Comparison of ENCODE assay signal across 14 cellular contexts in the genomic region with DNA sequence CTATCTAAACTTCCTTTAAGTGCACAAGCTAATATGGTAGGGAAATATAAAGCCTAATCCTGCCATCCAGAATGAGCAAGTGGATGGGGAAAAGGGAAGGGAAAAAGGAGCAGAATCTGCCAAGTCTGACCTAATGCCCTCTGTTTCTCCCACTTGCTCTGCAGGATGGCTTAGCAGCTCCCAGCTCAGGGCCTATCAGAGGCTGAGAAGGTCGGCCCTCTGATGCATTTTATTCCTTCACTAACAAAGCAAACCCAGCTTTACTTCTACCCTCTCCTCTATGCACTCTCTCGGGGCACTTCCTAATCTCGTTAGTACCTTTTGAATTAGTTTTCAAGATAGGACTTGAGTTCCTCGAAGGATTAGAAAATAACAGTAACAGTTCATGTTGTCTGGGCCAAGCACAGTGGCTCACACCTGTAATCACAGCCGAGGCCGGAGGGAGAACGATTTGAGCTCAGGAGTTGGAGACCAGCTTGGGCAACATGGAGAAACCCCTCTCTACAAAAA. TPM values are rescaled to one million over a fixed set of nuclear protein-coding genes. Genes with fewer than 3 reads are reported as not detected.
A peak's percentile ranks its signal among the peaks of the same experiment; 100 is the strongest.
DNase-seq lines count a peak whose midpoint lies in the region; ATAC-seq, FAIRE-seq and TF ChIP-seq lines count a peak whose summit lies in the region.
"Had no signal": no experiment of that assay in that cellular context is flagged by ENCODE, and none has a peak within 500 bp of the region (broad histone marks: within the 10 kb centered on the region; RNA-seq: fewer than 3 reads in every experiment).

No MANE protein-coding gene starts in this region.

- H3K23ac ChIP-seq in IMR-90 (ENCODE audit: low read depth, low read length) (no peak overlapping the region), H1 (ENCODE audit: insufficient read length) (no peak overlapping the region)

- dilution Hi-C loops in IMR-90 (cut with HindIII; ENCODE audit: low sequenced_read_pairs, unreplicated experiment) = no loop called here

- no peak for TF ChIP-seq POLR2A in IMR-90 (IDR thresholded peaks at IDR 0.05; ENCODE audit: low read depth, low read length)
- no peak for TF ChIP-seq POLR2A in H1 (IDR thresholded peaks at IDR 0.05; ENCODE audit: control extremely low read depth in 1 of 2, low read depth in 2 of 2, low read length in 2 of 2)

- H3K18ac ChIP-seq in IMR-90 (ENCODE audit: low read depth, low read length) (peak overlapping the region; percentile 1; the same call in 1 of the 2 replicates), H1 (ENCODE audit: extremely low read depth, low read length) (no peak overlapping the region)

- H3K9ac ChIP-seq in IMR-90 (ENCODE audit: low read depth, low read length) (no peak overlapping the region), H1 (replicated peaks in 1 of 4; ENCODE audit: extremely low read depth in 1 of 4, low read depth in 3 of 4, low read length in 3 of 4) (no peak overlapping the region)

- BruUV-seq in IMR-90 (replicated peaks; lab: Mats Ljungman, UMichigan) (no TSS peak), A673 (replicated peaks; lab: Mats Ljungman, UMichigan) (no TSS peak)

- no peaks in the 10 kb centered on the region for H3K79me2 ChIP-seq in H1 (ENCODE audit: control insufficient read depth in 1 of 2, insufficient read depth in 2 of 2, low read length in 2 of 2)

- TF ChIP-seq RAD21 in IMR-90 (IDR thresholded peaks at IDR 0.05; ENCODE audit: low read length) (no peak), H1 (IDR thresholded peaks at IDR 0.05 in 1 of 2, conservative IDR thresholded peaks at IDR 0.05 in 1 of 2; ENCODE audit: low read depth in 2 of 2, low read length in 2 of 2) (no peak)

- peak overlapping the region in 1 of 2 experiments; percentile 66; a peak in 1 of 4 replicates for H4K8ac ChIP-seq in IMR-90 (ENCODE audit: low read depth in 2 of 2, low read length in 2 of 2)
- H4K8ac ChIP-seq in H1 (ENCODE audit: extremely low read depth, insufficient read depth, low read length) = no peak overlapping the region; the same call in 1 of the 2 replicates

- no peaks in the 10 kb centered on the region for H3K23me2 ChIP-seq in H1 (ENCODE audit: low read depth, low read length)

- no peaks in the 10 kb centered on the region for H3K9me1 ChIP-seq in IMR-90 (ENCODE audit: insufficient read depth, low read length)

- H3K36me3 ChIP-seq in IMR-90 (ENCODE audit: control insufficient read depth, insufficient read depth, low read length) = 0 out of 2 replicates have a peak, but pooled peaks cover 1% of the 10 kb centered on the region
- H3K36me3 ChIP-seq in H1 (ENCODE audit: control insufficient read depth in 2 of 4, insufficient read depth in 4 of 4, low read length in 3 of 4) = no peaks in the 10 kb centered on the region
- no peaks in the 10 kb centered on the region for H3K36me3 ChIP-seq in A673 (ENCODE audit: insufficient read depth, low read length, poor library complexity, severe bottlenecking)

- intact Hi-C loops in IMR-90 (cut with micrococcal nuclease) (no loop called here), A673 (cut with micrococcal nuclease; ENCODE audit: unreplicated experiment) (no loop called here)

- H3K4me1 ChIP-seq in IMR-90 (ENCODE audit: control insufficient read depth, insufficient read depth, low read length) (peaks cover 2% of the 10 kb centered on the region; the same call in 1 of the 2 replicates), H1 (replicated peaks in 1 of 4; ENCODE audit: control insufficient read depth in 3 of 4, insufficient read depth in 4 of 4, low read length in 3 of 4) (no peaks in the 10 kb centered on the region), A673 (ENCODE audit: insufficient read depth, low read length, poor library complexity, severe bottlenecking) (no peaks in the 10 kb centered on the region)
- H3K4me1 ChIP-seq: A549 had no signal

- no peak for TF ChIP-seq CTCF in IMR-90 (conservative IDR thresholded peaks at IDR 0.05; ENCODE audit: low read depth, low read length)
- TF ChIP-seq CTCF in H1 (IDR thresholded peaks at IDR 0.05; ENCODE audit: control extremely low read depth in 1 of 3, insufficient read depth in 1 of 3, low read depth in 1 of 3, low read length in 3 of 3) = no peak
- TF ChIP-seq CTCF in A673 (conservative IDR thresholded peaks at IDR 0.05; ENCODE audit: low read depth, low read length) = no peak

- H4K5ac ChIP-seq in IMR-90 (ENCODE audit: low read depth, low read length) (peak overlapping the region; percentile 1; the same call in 1 of the 2 replicates), H1 (ENCODE audit: insufficient read length, low read depth, low read length) (no peak overlapping the region)

- no peak for FAIRE-seq in H1 (lab: Jason Lieb, UNC)
- FAIRE-seq: A549 had no signal

- peak overlapping the region; percentile 61 for H2AFZ ChIP-seq in IMR-90 (replicated peaks; ENCODE audit: low read length, poor library complexity)
- H2AFZ ChIP-seq in H1 (ENCODE audit: low read length) = peak overlapping the region; percentile 92; the same call in 1 of the 2 replicates

- H2BK20ac ChIP-seq in IMR-90 (ENCODE audit: low read depth, low read length) (peak overlapping the region; percentile 66; the same call in 1 of the 2 replicates), H1 (ENCODE audit: low read length) (no peak overlapping the region)

- peak overlapping the region; percentile 63 for H4K91ac ChIP-seq in IMR-90 (ENCODE audit: insufficient read depth, low read depth, low read length)
- H4K91ac ChIP-seq in H1 (replicated peaks; ENCODE audit: insufficient read length, low read length) = no peak overlapping the region

- in situ Hi-C loops in IMR-90 (cut with MboI; ENCODE audit: low sequenced_read_pairs) = no loop called here

- DNase-seq in IMR-90 = no peak
- DNase-seq in H1 (ENCODE audit: low read depth in 1 of 2, low spot score in 2 of 2) = no peak
- peak; percentile 20 for DNase-seq in iPS-NIHi7 (ENCODE audit: extremely low spot score)
- DNase-seq in A673 (ENCODE audit: low spot score) = no peak
- no peak for DNase-seq in COR-L47 (lab: John Stamatoyannopoulos, UW)
- DNase-seq in stimulated activated CD8-positive, alpha-beta memory T cell treated with anti-CD3 and anti-CD28 coated beads, Interleukin-4, amount 100 ng/mL, for 48 hours = no peak
- DNase-seq: CD8-positive, alpha-beta memory T cell; DMS 273 treated with DMSO at 0.1 percent for 48 hours had no signal

- peak overlapping the region; percentile 42 for H2AK9ac ChIP-seq in IMR-90 (replicated peaks; ENCODE audit: low read depth, low read length, poor library complexity)

- H2BK120ac ChIP-seq in IMR-90 (ENCODE audit: low read depth, low read length) (peak overlapping the region; percentile 52), H1 (replicated peaks; ENCODE audit: low read depth, low read length) (no peak overlapping the region)

- H3K56ac ChIP-seq in IMR-90 (ENCODE audit: extremely low read depth, insufficient read depth, low read length) (no peak overlapping the region), H1 (replicated peaks; ENCODE audit: insufficient read length, low read depth, low read length) (no peak overlapping the region)

- CTCF ChIA-PET in IMR-90 (lab: Yijun Ruan, JAX) (no interaction called here), H1 (lab: Charles Lee; ENCODE audit: partially characterized antibody) (interaction anchor here (0.6 to 1.5 kb wide), 3 partner anchors 62 to 82 kb away, joined by 3 read pairs; no protein-coding TSS in a partner anchor), A673 (lab: Charles Lee) (no interaction called here)

- H2AK5ac ChIP-seq in IMR-90 (ENCODE audit: low read depth, low read length) (no peak overlapping the region; the same call in 1 of the 2 replicates), H1 (ENCODE audit: low read depth, low read length) (no peak overlapping the region)

- H3K14ac ChIP-seq in IMR-90 (replicated peaks; ENCODE audit: low read depth, low read length) (no peak overlapping the region), H1 (ENCODE audit: insufficient read length) (no peak overlapping the region)

- ATAC-seq in IMR-90 (ENCODE audit: low read depth) = no peak
- ATAC-seq: A549 had no signal

- POLR2A ChIA-PET in IMR-90 (lab: Charles Lee; ENCODE audit: unreplicated experiment) = no interaction called here
- POLR2A ChIA-PET in H1 (lab: Charles Lee; ENCODE audit: partially characterized antibody) = no interaction called here
- POLR2A ChIA-PET in A673 (lab: Charles Lee; ENCODE audit: low non-redundant PET) = no interaction called here

- H3K27ac ChIP-seq in IMR-90 (ENCODE audit: insufficient read depth, low read length) (no peak overlapping the region), H1 (ENCODE audit: low read depth, low read length) (no peak overlapping the region), A673 (ENCODE audit: low read depth, low read length, poor library complexity, severe bottlenecking) (no peak overlapping the region)
- H3K27ac ChIP-seq: A549 had no signal

- no peak for TF ChIP-seq EP300 in H1 (IDR thresholded peaks at IDR 0.05; ENCODE audit: borderline replicate concordance in 1 of 2, low read depth in 2 of 2, low read length in 2 of 2)

- peak overlapping the region; percentile 35; the same call in 1 of the 2 replicates for H3K4ac ChIP-seq in IMR-90 (ENCODE audit: low read depth, low read length)
- H3K4ac ChIP-seq in H1 (replicated peaks; ENCODE audit: insufficient read length, low read depth, low read length) = no peak overlapping the region

- H4K20me1 ChIP-seq in IMR-90 (ENCODE audit: insufficient read depth, low read length) = no peaks in the 10 kb centered on the region
- no peaks in the 10 kb centered on the region for H4K20me1 ChIP-seq in H1 (replicated peaks in 1 of 2; ENCODE audit: control insufficient read depth in 1 of 2, insufficient read depth in 2 of 2, low read length in 2 of 2)

- H3K9me3 ChIP-seq in IMR-90 (ENCODE audit: control insufficient read depth, insufficient read depth, low read length) = no peaks in the 10 kb centered on the region
- no peaks in the 10 kb centered on the region for H3K9me3 ChIP-seq in H1 (ENCODE audit: insufficient read depth in 2 of 2, low read depth in 1 of 2, low read length in 1 of 2)
- H3K9me3 ChIP-seq in A673 (ENCODE audit: low read depth, low read length, poor library complexity, severe bottlenecking) = no peaks in the 10 kb centered on the region
- H3K9me3 ChIP-seq: A549 had no signal

- H2BK5ac ChIP-seq in IMR-90 (ENCODE audit: low read depth, low read length, poor library complexity, severe bottlenecking) (no peak overlapping the region), H1 (ENCODE audit: low read depth, low read length) (no peak overlapping the region)

- WGBS in IMR-90 (ENCODE audit: extremely low coverage in 2 of 2, insufficient read length in 1 of 2), 2 experiments = 88% methylated on average over 1 of the region's 7 CpGs; no CpG with 5 or more reads in 1 of the 2 experiments
- 82% methylated on average over 7 of the region's 7 CpGs; no CpG with 5 or more reads in 1 of the 2 experiments for WGBS in H1 (ENCODE audit: extremely low coverage in 1 of 2, insufficient coverage in 1 of 2, insufficient read length in 1 of 2, insufficient replicate concordance in 2 of 2, low coverage in 1 of 2, low lambda C conversion rate in 2 of 2, missing lambda C conversion rate in 1 of 2), 2 experiments

- H3K4me3 ChIP-seq in IMR-90 (ENCODE audit: insufficient read depth, low read depth, low read length) (no peak overlapping the region), H1 (ENCODE audit: extremely low read depth in 1 of 4, insufficient read depth in 2 of 4, low read depth in 3 of 4, low read length in 4 of 4) (no peak overlapping the region), A673 (ENCODE audit: low read depth, low read length, poor library complexity, severe bottlenecking) (no peak overlapping the region)
- H3K4me3 ChIP-seq: A549 had no signal

- H3K79me1 ChIP-seq in IMR-90 (ENCODE audit: low read depth in 1 of 2, low read length in 2 of 2) = 0 out of 4 replicates have a peak, but pooled peaks cover 0 to 3% of the 10 kb centered on the region in 2 experiments
- no peaks in the 10 kb centered on the region for H3K79me1 ChIP-seq in H1 (ENCODE audit: low read depth, low read length)

- H3K4me2 ChIP-seq in IMR-90 (ENCODE audit: low read depth, low read length) = no peak overlapping the region
- no peak overlapping the region for H3K4me2 ChIP-seq in H1 (ENCODE audit: insufficient read depth in 1 of 2, low read depth in 2 of 2, low read length in 2 of 2)
- H3K4me2 ChIP-seq: A549 had no signal

- H2BK15ac ChIP-seq in IMR-90 (ENCODE audit: low read depth, low read length) (peak overlapping the region; percentile 97; the same call in 2 of the 3 replicates), H1 (ENCODE audit: low read length) (no peak overlapping the region)

- H3K27me3 ChIP-seq in IMR-90 (ENCODE audit: control insufficient read depth, insufficient read depth, low read length) = no peaks in the 10 kb centered on the region
- H3K27me3 ChIP-seq in H1 (replicated peaks in 1 of 4; ENCODE audit: control insufficient read depth in 3 of 4, extremely low read depth in 1 of 4, insufficient read depth in 3 of 4, low read length in 3 of 4) = no peaks in the 10 kb centered on the region
- no peaks in the 10 kb centered on the region for H3K27me3 ChIP-seq in A673 (replicated peaks; ENCODE audit: insufficient read depth, low read depth, low read length, poor library complexity)

- H2BK12ac ChIP-seq in H1 (ENCODE audit: low read depth, low read length) = no peak overlapping the region

RNA-seq across cellular contexts. Expression of a gene that starts 9.9 kb away (rescaled TPM):
- total RNA-seq in IMR-90 (2012; rRNA removed) (not detected in 2 replicates), A673 (2021) (not detected in 2 replicates)
- polyA plus RNA-seq in IMR-90 (2012; rRNA removed) (not detected in 2 replicates), H1 (2011; rRNA removed) (not detected in 2 replicates)
- polyA plus RNA-seq in IMR-90 (2012; cell fraction: cytosol; rRNA removed) = not detected in 2 replicates
- not detected in 2 replicates for polyA plus RNA-seq in IMR-90 (2012; cell fraction: nucleus; rRNA removed; ENCODE audit: low replicate concordance)
- not detected in 2 replicates for total RNA-seq in H1 (2021; fragmentation: NEBNext Ultra II Directional; extraction: Animal tissue kit (Norgen Biotek cat#: 25700))
- not detected for polyA plus RNA-seq in H1 (2011; cell fraction: cytosol; rRNA removed)
- not detected for polyA plus RNA-seq in H1 (2011; cell fraction: nucleus; rRNA removed)
- polyA plus RNA-seq in H1 (2012, experiment 1 of 2) = not detected in 4 replicates
- polyA plus RNA-seq in H1 (2012, experiment 2 of 2) = not detected
- not detected for polyA plus RNA-seq in H1 (2013, experiment 1 of 2)
- not detected for polyA plus RNA-seq in H1 (2013, experiment 2 of 2)
- not detected in 2 replicates for polyA minus RNA-seq in H1 (2011; rRNA and poly(A)+ RNA removed)
- polyA minus RNA-seq in H1 (2011; cell fraction: cytosol; rRNA and poly(A)+ RNA removed) = not detected
- polyA minus RNA-seq in H1 (2011; cell fraction: nucleus; rRNA and poly(A)+ RNA removed) = not detected
- total RNA-seq: CD8-positive, alpha-beta memory T cell; Daoy; HT-29 had no signal
- polyA plus RNA-seq: A549; BJ; CD14-positive monocyte; CD8-positive, alpha-beta memory T cell; IgD-negative memory B cell had no signal

RNA-seq across cellular contexts. Expression of a gene that starts 16.4 kb away (rescaled TPM):
- total RNA-seq in IMR-90 (2012; rRNA removed) = not detected in 2 replicates
- 0.24 TPM in 1 of 2 replicates, not detected in the other for polyA plus RNA-seq in IMR-90 (2012; rRNA removed)
- polyA plus RNA-seq in IMR-90 (2012; cell fraction: cytosol; rRNA removed) = 0.19 and 0.36 TPM in 2 replicates
- not detected in 2 replicates for polyA plus RNA-seq in IMR-90 (2012; cell fraction: nucleus; rRNA removed; ENCODE audit: low replicate concordance)
- not detected in 2 replicates for total RNA-seq in H1 (2021; fragmentation: NEBNext Ultra II Directional; extraction: Animal tissue kit (Norgen Biotek cat#: 25700))
- not detected in 2 replicates for polyA plus RNA-seq in H1 (2011; rRNA removed)
- polyA plus RNA-seq in H1 (2011; cell fraction: cytosol; rRNA removed) = not detected
- polyA plus RNA-seq in H1 (2011; cell fraction: nucleus; rRNA removed) = not detected
- polyA plus RNA-seq in H1 (2012, experiment 1 of 2) = not detected in 4 replicates
- polyA plus RNA-seq in H1 (2012, experiment 2 of 2) = not detected
- polyA plus RNA-seq in H1 (2013, experiment 1 of 2) = not detected
- polyA plus RNA-seq in H1 (2013, experiment 2 of 2) = not detected
- polyA minus RNA-seq in H1 (2011; rRNA and poly(A)+ RNA removed) = not detected in 2 replicates
- polyA minus RNA-seq in H1 (2011; cell fraction: cytosol; rRNA and poly(A)+ RNA removed) = not detected
- not detected for polyA minus RNA-seq in H1 (2011; cell fraction: nucleus; rRNA and poly(A)+ RNA removed)
- not detected in 2 replicates for total RNA-seq in A673 (2021)
- total RNA-seq: CD8-positive, alpha-beta memory T cell; Daoy; HT-29 had no signal
- polyA plus RNA-seq: A549; BJ; CD8-positive, alpha-beta memory T cell had no signal

RNA-seq across cellular contexts. Expression of a gene that starts 23.9 kb away (rescaled TPM):
- total RNA-seq in IMR-90 (2012; rRNA removed) (3.1 and 6.3 TPM in 2 replicates), A673 (2021) (not detected in 2 replicates)
- polyA plus RNA-seq in IMR-90 (2012; rRNA removed) (10.7 and 12.0 TPM in 2 replicates), H1 (2011; rRNA removed) (not detected in 2 replicates)
- 15.1 and 17.7 TPM in 2 replicates for polyA plus RNA-seq in IMR-90 (2012; cell fraction: cytosol; rRNA removed)
- 4.3 and 10.5 TPM in 2 replicates for polyA plus RNA-seq in IMR-90 (2012; cell fraction: nucleus; rRNA removed; ENCODE audit: low replicate concordance)
- not detected in 2 replicates for total RNA-seq in H1 (2021; fragmentation: NEBNext Ultra II Directional; extraction: Animal tissue kit (Norgen Biotek cat#: 25700))
- not detected for polyA plus RNA-seq in H1 (2011; cell fraction: cytosol; rRNA removed)
- polyA plus RNA-seq in H1 (2011; cell fraction: nucleus; rRNA removed) = not detected
- polyA plus RNA-seq in H1 (2012, experiment 1 of 2) = not detected in 4 replicates
- not detected for polyA plus RNA-seq in H1 (2012, experiment 2 of 2)
- polyA plus RNA-seq in H1 (2013, experiment 1 of 2) = not detected
- polyA plus RNA-seq in H1 (2013, experiment 2 of 2) = not detected
- not detected in 2 replicates for polyA minus RNA-seq in H1 (2011; rRNA and poly(A)+ RNA removed)
- polyA minus RNA-seq in H1 (2011; cell fraction: cytosol; rRNA and poly(A)+ RNA removed) = not detected
- not detected for polyA minus RNA-seq in H1 (2011; cell fraction: nucleus; rRNA and poly(A)+ RNA removed)
- total RNA-seq: CD8-positive, alpha-beta memory T cell; Daoy; HT-29 had no signal
- polyA plus RNA-seq: A549; CD14-positive monocyte; CD8-positive, alpha-beta memory T cell; IgD-negative memory B cell had no signal

RNA-seq across cellular contexts. Expression of a gene that starts 39.2 kb away (rescaled TPM):
- total RNA-seq in IMR-90 (2012; rRNA removed) (not detected in 2 replicates), A673 (2021) (not detected in 2 replicates)
- polyA plus RNA-seq in IMR-90 (2012; rRNA removed) (not detected in 2 replicates), H1 (2011; rRNA removed) (0.26 TPM in 1 of 2 replicates, not detected in the other)
- not detected in 2 replicates for polyA plus RNA-seq in IMR-90 (2012; cell fraction: cytosol; rRNA removed)
- polyA plus RNA-seq in IMR-90 (2012; cell fraction: nucleus; rRNA removed; ENCODE audit: low replicate concordance) = not detected in 2 replicates
- not detected in 2 replicates for total RNA-seq in H1 (2021; fragmentation: NEBNext Ultra II Directional; extraction: Animal tissue kit (Norgen Biotek cat#: 25700))
- polyA plus RNA-seq in H1 (2011; cell fraction: cytosol; rRNA removed) = not detected
- not detected for polyA plus RNA-seq in H1 (2011; cell fraction: nucleus; rRNA removed)
- polyA plus RNA-seq in H1 (2012, experiment 1 of 2) = not detected in 4 replicates
- polyA plus RNA-seq in H1 (2012, experiment 2 of 2) = not detected
- polyA plus RNA-seq in H1 (2013, experiment 1 of 2) = 0.14 TPM
- polyA plus RNA-seq in H1 (2013, experiment 2 of 2) = 0.07 TPM
- 1.8 TPM in 1 of 2 replicates, not detected in the other for polyA minus RNA-seq in H1 (2011; rRNA and poly(A)+ RNA removed)
- polyA minus RNA-seq in H1 (2011; cell fraction: cytosol; rRNA and poly(A)+ RNA removed) = 16.3 TPM
- not detected for polyA minus RNA-seq in H1 (2011; cell fraction: nucleus; rRNA and poly(A)+ RNA removed)
- total RNA-seq: CD8-positive, alpha-beta memory T cell; Daoy; HT-29 had no signal
- polyA plus RNA-seq: A549; BJ; CD14-positive monocyte; CD8-positive, alpha-beta memory T cell; IgD-negative memory B cell had no signal

RNA-seq across cellular contexts. Expression of a gene that starts 44.1 kb away (rescaled TPM):
- total RNA-seq in IMR-90 (2012; rRNA removed) (0.54 TPM in 1 of 2 replicates, not detected in the other), A673 (2021) (not detected in 2 replicates)
- polyA plus RNA-seq in IMR-90 (2012; rRNA removed) (1.7 TPM in 1 of 2 replicates, not detected in the other), H1 (2011; rRNA removed) (0.19 and 0.23 TPM in 2 replicates)
- polyA plus RNA-seq in IMR-90 (2012; cell fraction: cytosol; rRNA removed) = 0.55 and 1.3 TPM in 2 replicates
- polyA plus RNA-seq in IMR-90 (2012; cell fraction: nucleus; rRNA removed; ENCODE audit: low replicate concordance) = not detected in 2 replicates
- not detected in 2 replicates for total RNA-seq in H1 (2021; fragmentation: NEBNext Ultra II Directional; extraction: Animal tissue kit (Norgen Biotek cat#: 25700))
- polyA plus RNA-seq in H1 (2011; cell fraction: cytosol; rRNA removed) = not detected
- 0.29 TPM for polyA plus RNA-seq in H1 (2011; cell fraction: nucleus; rRNA removed)
- not detected in 4 replicates for polyA plus RNA-seq in H1 (2012, experiment 1 of 2)
- polyA plus RNA-seq in H1 (2012, experiment 2 of 2) = not detected
- polyA plus RNA-seq in H1 (2013, experiment 1 of 2) = not detected
- not detected for polyA plus RNA-seq in H1 (2013, experiment 2 of 2)
- 1.1 and 1.8 TPM in 2 replicates for polyA minus RNA-seq in H1 (2011; rRNA and poly(A)+ RNA removed)
- 28.5 TPM for polyA minus RNA-seq in H1 (2011; cell fraction: cytosol; rRNA and poly(A)+ RNA removed)
- polyA minus RNA-seq in H1 (2011; cell fraction: nucleus; rRNA and poly(A)+ RNA removed) = not detected
- total RNA-seq: CD8-positive, alpha-beta memory T cell; Daoy; HT-29 had no signal
- polyA plus RNA-seq: A549; BJ; CD8-positive, alpha-beta memory T cell had no signal
